ENCODE assay signal across 9 cellular contexts in genomic region chr17:48051706-48052486, GRCh38. TPM values are rescaled to one million over a fixed set of nuclear protein-coding genes. Genes with fewer than 3 reads are reported as not detected.
A peak's percentile ranks its signal among the peaks of the same experiment; 100 is the strongest.
DNase-seq lines count a peak whose midpoint lies in the region; TF ChIP-seq lines count a peak whose summit lies in the region.
"Had no signal": no experiment of that assay in that cellular context is flagged by ENCODE, and none has a peak within 500 bp of the region (broad histone marks: within the 10 kb centered on the region; RNA-seq: fewer than 3 reads in every experiment).

No MANE protein-coding gene starts in this region.

- peak overlapping the region; percentile 90 to 99 (median 96) for H3K27ac ChIP-seq in Peyer's patch
- H3K27ac ChIP-seq in endodermal cell (ENCODE audit: low read depth, low read length), result peak overlapping the region; percentile 47
- peak overlapping the region; percentile 99 for H3K27ac ChIP-seq in mucosa of rectum (ENCODE audit: low read depth in 2 of 2, low read length in 2 of 2)

- no peaks in the 10 kb centered on the region for H3K27me3 Mint-ChIP-seq in endodermal cell (ENCODE audit: insufficient read depth)
- H3K27me3 Mint-ChIP-seq: T-cell had no signal

- peaks cover 3 to 68% (median 43%) of the 10 kb centered on the region in 4 donors for H3K4me1 ChIP-seq in Peyer's patch
- peaks cover 27% of the 10 kb centered on the region for H3K4me1 ChIP-seq in endodermal cell (ENCODE audit: control insufficient read depth, insufficient read depth, low read length)
- peaks cover 61 to 63% of the 10 kb centered on the region in 2 donors for H3K4me1 ChIP-seq in mucosa of rectum (ENCODE audit: control insufficient read depth in 2 of 2, insufficient read depth in 2 of 2, low read length in 2 of 2)

- peaks cover 32% of the 10 kb centered on the region for H3K36me3 Mint-ChIP-seq in endodermal cell (ENCODE audit: low read depth)

- no peaks in the 10 kb centered on the region for H3K27me3 ChIP-seq in Peyer's patch
- H3K27me3 ChIP-seq in endodermal cell (ENCODE audit: control insufficient read depth, insufficient read depth, low read length, poor library complexity, severe bottlenecking), result no peaks in the 10 kb centered on the region
- H3K27me3 ChIP-seq in mucosa of rectum (ENCODE audit: control insufficient read depth in 2 of 2, insufficient read depth in 2 of 2, low read length in 2 of 2), result no peaks in the 10 kb centered on the region

- H3K36me3 ChIP-seq in Peyer's patch (peaks cover 0 to 60% (median 0%) of the 10 kb centered on the region in 3 donors), endodermal cell (ENCODE audit: control insufficient read depth, insufficient read depth, low read length) (peaks cover 56% of the 10 kb centered on the region), mucosa of rectum (ENCODE audit: control insufficient read depth in 2 of 2, insufficient read depth in 2 of 2, low read length in 2 of 2) (peaks cover 20 to 46% of the 10 kb centered on the region in 2 donors)

- DNase-seq in ELF-1 (ENCODE audit: low read depth, low spot score) (peak; percentile 89), Peyer's patch (peak in 1 of 3 donors; percentile 65), endodermal cell (peak; percentile 66), NCI-H1048 (lab: John Stamatoyannopoulos, UW) (no peak), GDM1 (lab: John Stamatoyannopoulos, UW) (no peak), NCI-H2107 treated with DMSO at 0.1 percent for 48 hours (lab: John Stamatoyannopoulos, UW; ENCODE audit: unreplicated experiment) (no peak)
- no peak for DNase-seq in stimulated activated naive CD4-positive, alpha-beta T cell treated with Interleukin-2 at 50 U/mL for 16 hours (lab: John Stamatoyannopoulos, UW)

- H3K4me3 Mint-ChIP-seq in endodermal cell, result peak overlapping the region; percentile 19

- H3K9ac ChIP-seq in endodermal cell (ENCODE audit: extremely low read depth, low read length, poor library complexity, severe bottlenecking) (no peak overlapping the region), mucosa of rectum (ENCODE audit: low read depth in 1 of 2, low read length in 2 of 2) (peak overlapping the region; percentile 26 to 55)

- no peak for TF ChIP-seq POLR2A in Peyer's patch (IDR thresholded peaks at IDR 0.05)

- no peaks in the 10 kb centered on the region for H3K9me3 Mint-ChIP-seq in endodermal cell
- H3K9me3 Mint-ChIP-seq: T-cell had no signal

- TF ChIP-seq CTCF in Peyer's patch (IDR thresholded peaks at IDR 0.05) (peak in 1 of 6 experiments; percentile 20), endodermal cell (conservative IDR thresholded peaks at IDR 0.05) (no peak)

- H3K4me3 ChIP-seq in Peyer's patch (peak overlapping the region in 2 of 4 donors; percentile 80 to 85), endodermal cell (ENCODE audit: low read length) (peak overlapping the region; percentile 41), mucosa of rectum (ENCODE audit: low read length in 2 of 2) (peak overlapping the region; percentile 20 to 29)

- H3K9me3 ChIP-seq in Peyer's patch (no peaks in the 10 kb centered on the region), endodermal cell (ENCODE audit: control insufficient read depth, low read length) (no peaks in the 10 kb centered on the region), mucosa of rectum (ENCODE audit: control insufficient read depth in 2 of 2, low read length in 2 of 2) (no peaks in the 10 kb centered on the region)

- H3K4me1 Mint-ChIP-seq in endodermal cell, result peaks cover 64% of the 10 kb centered on the region

- peak overlapping the region; percentile 66 for H3K27ac Mint-ChIP-seq in endodermal cell
- H3K27ac Mint-ChIP-seq: T-cell had no signal

- WGBS in endodermal cell (ENCODE audit: insufficient coverage in 1 of 2, insufficient read length in 1 of 2), 2 experiments, result 56 to 86% methylated on average over 4 to 5 of the region's 5 CpGs

RNA-seq across cellular contexts. Expression of gene NFE2L1, which starts 3.7 kb away (rescaled TPM):
- total RNA-seq in Peyer's patch (100 to 1,000 TPM in 3 of 4 donors, 10 to 100 TPM in 1; 89.1 to 228 (median 217) TPM), endodermal cell (100 to 1,000 TPM; 122 to 135 TPM)
- polyA plus RNA-seq in endodermal cell (2013, experiment 1 of 2), result 123 TPM
- 113 TPM for polyA plus RNA-seq in endodermal cell (2013, experiment 2 of 2)

RNA-seq across cellular contexts. Expression of gene COPZ2, which starts 14.3 kb away (rescaled TPM):
- total RNA-seq in Peyer's patch (10 to 100 TPM in 2 of 4 donors, 1 to 10 TPM in 2; 2.2 to 27.2 (median 7.0) TPM), endodermal cell (not detected)
- 9.0 TPM for polyA plus RNA-seq in endodermal cell (2013, experiment 1 of 2)
- polyA plus RNA-seq in endodermal cell (2013, experiment 2 of 2), result 1.4 TPM

RNA-seq across cellular contexts. Expression of gene CBX1, which starts 49.4 kb away (rescaled TPM):
- 10 to 100 TPM in 1 of 4 donors, 1 to 10 TPM in 3; 7.2 to 14.0 (median 8.5) TPM for total RNA-seq in Peyer's patch
- 100 to 1,000 TPM; 173 to 230 TPM for total RNA-seq in endodermal cell
- 245 TPM for polyA plus RNA-seq in endodermal cell (2013, experiment 1 of 2)
- 229 TPM for polyA plus RNA-seq in endodermal cell (2013, experiment 2 of 2)

RNA-seq across cellular contexts. Expression of gene SNX11, which starts 55.7 kb away (rescaled TPM):
- total RNA-seq in Peyer's patch, result 10 to 100 TPM in 3 of 4 donors, 1 to 10 TPM in 1; 9.5 to 19.8 (median 15.0) TPM
- 10 to 100 TPM; 19.7 to 20.5 TPM for total RNA-seq in endodermal cell
- 16.2 TPM for polyA plus RNA-seq in endodermal cell (2013, experiment 1 of 2)
- polyA plus RNA-seq in endodermal cell (2013, experiment 2 of 2), result 13.6 TPM

Comparison
In these comparisons a context has a peak if more than half of its experiments do, and no peak if none do; other contexts are left out.
1. DNase-seq: peak in ELF-1 (single experiment) and endodermal cell (single experiment); none in NCI-H1048 (single experiment), GDM1 (single experiment), stimulated activated naive CD4-positive, alpha-beta T cell treated with Interleukin-2 at 50 U/mL for 16 hours (single experiment) and NCI-H2107 treated with DMSO at 0.1 percent for 48 hours (single experiment).
2. H3K27ac ChIP-seq: peak in every context shown above with its lines; median percentile 99 in mucosa of rectum; 96 in Peyer's patch; 47 in endodermal cell.
3. RNA of gene CBX1, which starts 49.4 kb away (total RNA-seq): 173 to 230 TPM in endodermal cell; 7.2 to 14.0 TPM in Peyer's patch; every median in the first group is over 10 times any median in the second.